Comparison of ENCODE assay signal across 32 cellular contexts in the genomic region with DNA sequence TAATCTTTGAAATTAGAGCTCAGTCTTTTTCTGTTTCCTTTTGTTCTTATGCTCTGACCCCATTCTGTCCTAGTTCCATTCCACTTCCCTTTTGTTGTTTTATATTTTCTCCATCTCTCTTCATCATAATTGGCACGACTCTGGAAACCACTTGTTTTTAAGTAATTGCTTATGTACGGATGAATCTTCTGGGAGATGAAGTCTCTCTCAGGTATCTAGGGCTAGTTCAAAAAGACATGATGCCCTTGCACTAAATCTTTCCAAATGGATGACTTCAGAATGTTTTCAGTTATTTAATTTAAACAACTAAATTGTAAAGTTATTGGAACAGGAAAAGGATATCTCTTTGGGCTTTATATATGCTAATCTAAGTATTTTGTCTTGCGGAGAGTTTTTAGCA. TPM values are rescaled to one million over a fixed set of nuclear protein-coding genes. Genes with fewer than 3 reads are reported as not detected.
"Had no signal": no experiment of that assay in that cellular context is flagged by ENCODE, and none has a peak within 500 bp of the region (broad histone marks: within the 10 kb centered on the region; RNA-seq: fewer than 3 reads in every experiment).

Gene OR6F1 (minus strand): TSS at position 101 of the 400 bp plus-strand sequence. CDS start 3,891 bp downstream, outside the sequence.

- H3K9me3 Mint-ChIP-seq: stimulated activated effector memory CD8-positive, alpha-beta T cell treated with anti-CD3 and anti-CD28 coated beads, Interleukin-12 subunit alpha, Interleukin-12 subunit beta, amount 100 ng/mL, for 72 hours; stimulated activated memory B cell treated with anti-CD40 and anti-IgM and Interleukin-4, amounts not matched to agents 10 μg/mL and 1 μg/mL and 100 μg/mL, for 72 hours; stimulated activated naive CD8-positive, alpha-beta T cell treated with anti-CD3 and anti-CD28 coated beads, Interleukin-15, amount 100 ng/mL, for 72 hours; type B pancreatic cell had no signal

- H3K4me3 Mint-ChIP-seq: stimulated activated effector memory CD8-positive, alpha-beta T cell treated with anti-CD3 and anti-CD28 coated beads, Interleukin-12 subunit alpha, Interleukin-12 subunit beta, amount 100 ng/mL, for 72 hours; stimulated activated memory B cell treated with anti-CD40 and anti-IgM and Interleukin-4, amounts not matched to agents 10 μg/mL and 1 μg/mL and 100 μg/mL, for 72 hours; stimulated activated naive B cell treated with anti-CD40 and anti-IgM and Interleukin-4, amounts not matched to agents 10 μg/mL and 1 μg/mL and 100 μg/mL, for 72 hours; stimulated activated naive CD8-positive, alpha-beta T cell treated with anti-CD3 and anti-CD28 coated beads, Interleukin-15, amount 100 ng/mL, for 72 hours; stimulated activated naive CD8-positive, alpha-beta T cell treated with anti-CD3 and anti-CD28 coated beads, Interleukin-15, Interleukin-2, amounts not matched to agents 100 ng/mL and 50 ng/mL, for 24 hours; type B pancreatic cell had no signal

- H3K36me3 Mint-ChIP-seq: stimulated activated effector memory CD8-positive, alpha-beta T cell treated with anti-CD3 and anti-CD28 coated beads, Interleukin-12 subunit alpha, Interleukin-12 subunit beta, amount 100 ng/mL, for 72 hours; stimulated activated memory B cell treated with anti-CD40 and anti-IgM and Interleukin-4, amounts not matched to agents 10 μg/mL and 1 μg/mL and 100 μg/mL, for 72 hours; stimulated activated naive B cell treated with anti-CD40 and anti-IgM and Interleukin-4, amounts not matched to agents 10 μg/mL and 1 μg/mL and 100 μg/mL, for 72 hours; type B pancreatic cell had no signal

- H3K27me3 Mint-ChIP-seq: stimulated activated memory B cell treated with anti-CD40 and anti-IgM and Interleukin-4, amounts not matched to agents 10 μg/mL and 1 μg/mL and 100 μg/mL, for 72 hours; stimulated activated naive CD8-positive, alpha-beta T cell treated with anti-CD3 and anti-CD28 coated beads, Interleukin-15, amount 100 ng/mL, for 72 hours; type B pancreatic cell had no signal

- ATAC-seq: stimulated activated effector memory CD8-positive, alpha-beta T cell treated with anti-CD3 and anti-CD28 coated beads, Interleukin-12 subunit alpha, Interleukin-12 subunit beta, amount 100 ng/mL, for 72 hours; stimulated activated memory B cell treated with anti-CD40 and anti-IgM and Interleukin-4, amounts not matched to agents 10 μg/mL and 1 μg/mL and 100 μg/mL, for 72 hours; stimulated activated naive B cell treated with anti-CD40 and anti-IgM and Interleukin-4, amounts not matched to agents 10 μg/mL and 1 μg/mL and 100 μg/mL, for 72 hours; stimulated activated naive CD8-positive, alpha-beta T cell treated with anti-CD3 and anti-CD28 coated beads, Interleukin-15, amount 100 ng/mL, for 72 hours; stimulated activated naive CD8-positive, alpha-beta T cell treated with anti-CD3 and anti-CD28 coated beads, Interleukin-15, Interleukin-2, amounts not matched to agents 100 U/mL and 50 U/mL, for 24 hours; upper lobe of right lung had no signal

- H3K27ac Mint-ChIP-seq: stimulated activated effector memory CD8-positive, alpha-beta T cell treated with anti-CD3 and anti-CD28 coated beads, Interleukin-12 subunit alpha, Interleukin-12 subunit beta, amount 100 ng/mL, for 72 hours; stimulated activated memory B cell treated with anti-CD40 and anti-IgM and Interleukin-4, amounts not matched to agents 10 μg/mL and 1 μg/mL and 100 μg/mL, for 72 hours; stimulated activated naive B cell treated with anti-CD40 and anti-IgM and Interleukin-4, amounts not matched to agents 10 μg/mL and 1 μg/mL and 100 μg/mL, for 72 hours; stimulated activated naive CD8-positive, alpha-beta T cell treated with anti-CD3 and anti-CD28 coated beads, Interleukin-15, amount 100 ng/mL, for 72 hours; stimulated activated naive CD8-positive, alpha-beta T cell treated with anti-CD3 and anti-CD28 coated beads, Interleukin-15, Interleukin-2, amounts not matched to agents 100 ng/mL and 50 ng/mL, for 24 hours; type B pancreatic cell had no signal

- DNase-seq: stimulated activated CD4-positive, alpha-beta T cell treated with anti-CD3 and anti-CD28 coated beads, Interleukin-2, amount 100 ng/mL, for 48 hours; stimulated activated CD4-positive, alpha-beta T cell treated with anti-CD3 and anti-CD28 coated beads, Interleukin-4, amount 100 ng/mL, for 1 hour; stimulated activated CD4-positive, alpha-beta T cell treated with anti-CD3 and anti-CD28 coated beads, Interleukin-4, amount 100 ng/mL, for 24 hours; stimulated activated CD4-positive, alpha-beta T cell treated with anti-CD3 and anti-CD28 coated beads, Interleukin-4, amount 100 ng/mL, for 4 hours; stimulated activated CD8-positive, alpha-beta memory T cell treated with anti-CD3 and anti-CD28 coated beads, Interleukin-4, amount 100 ng/mL, for 48 hours; stimulated activated naive B cell treated with anti-CD40 and anti-IgM and Interleukin-4, amounts not matched to agents 10 μg/mL and 1 μg/mL and 100 μg/mL, for 72 hours; stimulated activated naive CD4-positive, alpha-beta T cell; stimulated activated naive CD4-positive, alpha-beta T cell treated with Interleukin-2 at 50 U/mL for 16 hours; stimulated activated naive CD8-positive, alpha-beta T cell treated with anti-CD3 and anti-CD28 coated beads, Interleukin-15, amount 100 ng/mL, for 72 hours; stimulated activated naive CD8-positive, alpha-beta T cell treated with anti-CD3 and anti-CD28 coated beads, Interleukin-15, Interleukin-2, amounts not matched to agents 100 U/mL and 50 U/mL, for 24 hours; stomach; substantia nigra; testis; thyroid gland; tibial artery; transverse colon; trophoblast cell; upper lobe of right lung; uterus had no signal

- H3K4me1 Mint-ChIP-seq: stimulated activated effector memory CD8-positive, alpha-beta T cell treated with anti-CD3 and anti-CD28 coated beads, Interleukin-12 subunit alpha, Interleukin-12 subunit beta, amount 100 ng/mL, for 72 hours; stimulated activated memory B cell treated with anti-CD40 and anti-IgM and Interleukin-4, amounts not matched to agents 10 μg/mL and 1 μg/mL and 100 μg/mL, for 72 hours; stimulated activated naive B cell treated with anti-CD40 and anti-IgM and Interleukin-4, amounts not matched to agents 10 μg/mL and 1 μg/mL and 100 μg/mL, for 72 hours; stimulated activated naive CD8-positive, alpha-beta T cell treated with anti-CD3 and anti-CD28 coated beads, Interleukin-15, amount 100 ng/mL, for 72 hours had no signal

RNA-seq across cellular contexts. Expression of gene OR6F1, which starts in this region (rescaled TPM):
- total RNA-seq: stomach, subcutaneous adipose tissue, suprapubic skin, temporal lobe, thoracic aorta, thyroid gland, tibial nerve, transverse colon, upper lobe of left lung, upper lobe of right lung, ureter, urinary bladder, uterus, vagina had no signal
